ENCODE assay signal across 26 cellular contexts in genomic region chr9:106310782-106311181, GRCh38.
DNase-seq lines count a peak whose midpoint lies in the region; ATAC-seq and TF ChIP-seq lines count a peak whose summit lies in the region.
"Had no signal": no experiment of that assay in that cellular context is flagged by ENCODE, and none has a peak within 500 bp of the region (broad histone marks: within the 10 kb centered on the region; RNA-seq: fewer than 3 reads in every experiment).

No MANE protein-coding gene starts in this region.

- H3K27ac ChIP-seq in coronary artery (no peak overlapping the region), WERI-Rb-1 (no peak overlapping the region)
- H3K27ac ChIP-seq: upper lobe of right lung had no signal

- no peaks in the 10 kb centered on the region for H3K27me3 ChIP-seq in WERI-Rb-1 (ENCODE audit: insufficient read depth, low read depth, severe bottlenecking)
- H3K27me3 ChIP-seq: upper lobe of right lung had no signal

- no peak overlapping the region for H3K4me3 ChIP-seq in coronary artery
- H3K4me3 ChIP-seq in WERI-Rb-1 (ENCODE audit: low read depth, low read length), result no peak overlapping the region
- H3K4me3 ChIP-seq: upper lobe of right lung had no signal

- no peak for TF ChIP-seq CTCF in coronary artery (IDR thresholded peaks at IDR 0.05)
- TF ChIP-seq CTCF in WERI-Rb-1 (IDR thresholded peaks at IDR 0.05; ENCODE audit: low read depth, low read length), result no peak

- peaks cover 10% of the 10 kb centered on the region for H3K9me3 ChIP-seq in WERI-Rb-1 (ENCODE audit: severe bottlenecking)
- H3K9me3 ChIP-seq: upper lobe of right lung had no signal

- ATAC-seq in HG03354 (IDR thresholded peaks at IDR 0.05; ENCODE audit: poor library complexity, severe bottlenecking, unreplicated experiment), result peak; percentile 69
- ATAC-seq: activated naive CD8-positive, alpha-beta T cell treated with anti-CD3 and anti-CD28 coated beads, Interleukin-2, amount 50 U/mL, for 24 hours; left cardiac atrium; PC-3; upper lobe of right lung had no signal

- H3K36me3 ChIP-seq in WERI-Rb-1, result no peaks in the 10 kb centered on the region
- H3K36me3 ChIP-seq: upper lobe of right lung had no signal

- peak; percentile 35 for DNase-seq in SKM-1 treated with dmso at 0.1 percent for 144 hours (lab: John Stamatoyannopoulos, UW; ENCODE audit: unreplicated experiment)
- no peak for DNase-seq in SKM-1 (lab: John Stamatoyannopoulos, UW; ENCODE audit: unreplicated experiment)
- peak; percentile 36 for DNase-seq in OCI-M1 (lab: John Stamatoyannopoulos, UW)
- peak; percentile 4 for DNase-seq in renal cortical epithelial cell (ENCODE audit: low read depth)
- no peak for DNase-seq in coronary artery (ENCODE audit: low spot score)
- no peak for DNase-seq in WERI-Rb-1
- no peak for DNase-seq in SIG-M5 (lab: John Stamatoyannopoulos, UW)
- DNase-seq: 8988T; activated CD4-positive, alpha-beta T cell treated with anti-CD3 and anti-CD28 coated beads for 1 hour; activated gamma-delta T cell treated with Interleukin-2 at 50 U/mL for 16 hours; activated naive CD8-positive, alpha-beta T cell treated with anti-CD3 and anti-CD28 coated beads, Interleukin-2, amount 50 U/mL, for 24 hours; activated T-cell treated with anti-CD3 and anti-CD28 coated beads, Interleukin-2, amount 50 U/mL, for 1 hour; CD4-positive, alpha-beta T cell; DMS 273 treated with DMSO at 0.1 percent for 48 hours; effector CD4-positive, alpha-beta T cell; head of caudate nucleus; left cardiac atrium; NCI-H1092 treated with DMSO at 0.1 percent for 48 hours; NCI-H2029; NCI-H226; PC-3; SHP77; small intestine; stimulated activated CD4-positive, alpha-beta T cell treated with anti-CD3 and anti-CD28 coated beads, Interleukin-1b, Interleukin-23, amount 100 ng/mL, for 48 hours; upper lobe of right lung had no signal

Comparison
In these comparisons a context has a peak if more than half of its experiments do, and no peak if none do; other contexts are left out.
1. DNase-seq: peak in SKM-1 treated with dmso at 0.1 percent for 144 hours (single experiment), OCI-M1 (single experiment) and renal cortical epithelial cell (single experiment); none in SKM-1 (single experiment), coronary artery (single experiment), WERI-Rb-1 (single experiment) and SIG-M5 (single experiment).